Comparison of ENCODE assay signal across 31 cellular contexts in the genomic region with DNA sequence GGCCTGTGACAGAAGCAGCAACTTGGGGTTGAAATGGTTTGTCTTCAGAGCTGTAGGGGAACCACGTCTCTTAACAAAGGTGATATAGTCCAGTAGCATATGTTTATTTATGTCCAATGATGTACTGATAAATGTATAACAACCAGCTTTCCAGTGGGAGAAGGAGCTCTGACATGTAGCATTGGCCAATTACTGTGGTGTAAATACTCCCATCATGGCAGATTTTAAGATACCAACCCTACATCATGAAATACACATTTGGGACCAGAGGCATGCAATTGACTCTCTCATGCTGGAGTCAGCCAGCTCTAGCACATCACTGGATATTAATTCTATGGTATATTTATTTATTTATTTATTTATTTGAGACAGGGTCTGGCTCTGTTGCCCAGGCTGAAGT. TPM values are rescaled to one million over a fixed set of nuclear protein-coding genes. Genes with fewer than 3 reads are reported as not detected.
DNase-seq lines count a peak whose midpoint lies in the region; TF ChIP-seq lines count a peak whose summit lies in the region.
"Had no signal": no experiment of that assay in that cellular context is flagged by ENCODE, and none has a peak within 500 bp of the region (broad histone marks: within the 10 kb centered on the region; RNA-seq: fewer than 3 reads in every experiment).

No MANE protein-coding gene starts in this region.

- H3K36me3 ChIP-seq in HEK293 (ENCODE audit: control insufficient read depth in 2 of 2, insufficient read depth in 1 of 2, low read length in 2 of 2) = no peaks in the 10 kb centered on the region
- H3K36me3 ChIP-seq in endodermal cell (ENCODE audit: control insufficient read depth, insufficient read depth, low read length) = no peaks in the 10 kb centered on the region
- H3K36me3 ChIP-seq in colonic mucosa = no peaks in the 10 kb centered on the region
- H3K36me3 ChIP-seq: BE2C; BLaER1; BLaER1 treated with 17β-estradiol and CSF1 and Interleukin-3, amounts not matched to agents 10 nM and 100 nM had no signal

- TF ChIP-seq CTCF in HEK293 (tag by site-specific recombination; IDR thresholded peaks at IDR 0.05) (no peak), endodermal cell (conservative IDR thresholded peaks at IDR 0.05) (no peak), colonic mucosa (IDR thresholded peaks at IDR 0.05) (no peak)

- peaks cover 2% of the 10 kb centered on the region for H3K36me3 Mint-ChIP-seq in endodermal cell (ENCODE audit: low read depth)
- H3K36me3 Mint-ChIP-seq: CD14-positive monocyte; CD4-positive, alpha-beta memory T cell; CD4-positive, CD25-positive, alpha-beta regulatory T cell; CD8-positive, alpha-beta T cell had no signal

- peaks cover 3% of the 10 kb centered on the region for H3K27me3 Mint-ChIP-seq in endodermal cell (ENCODE audit: insufficient read depth)
- H3K27me3 Mint-ChIP-seq: B cell; CD4-positive, alpha-beta memory T cell; CD4-positive, alpha-beta T cell; CD4-positive, CD25-positive, alpha-beta regulatory T cell had no signal

- no peak overlapping the region for H3K27ac Mint-ChIP-seq in endodermal cell
- H3K27ac Mint-ChIP-seq: B cell; CD14-positive monocyte; CD4-positive, alpha-beta T cell; CD4-positive, CD25-positive, alpha-beta regulatory T cell; CD8-positive, alpha-beta T cell had no signal

- CTCF ChIA-PET in HEK293 (lab: Yijun Ruan, JAX) = interaction anchor here (1.3 kb wide), 1 partner anchor 24 kb away, joined by 4 read pairs; no protein-coding TSS in a partner anchor

- peaks cover 11% of the 10 kb centered on the region for H3K4me1 Mint-ChIP-seq in endodermal cell
- H3K4me1 Mint-ChIP-seq: B cell; CD14-positive monocyte; CD4-positive, alpha-beta memory T cell had no signal

- H3K9me3 Mint-ChIP-seq in endodermal cell = peaks cover 29% of the 10 kb centered on the region
- H3K9me3 Mint-ChIP-seq: CD4-positive, alpha-beta memory T cell; CD4-positive, alpha-beta T cell; CD8-positive, alpha-beta memory T cell; CD8-positive, alpha-beta T cell had no signal

- DNase-seq in endodermal cell = no peak
- no peak for DNase-seq in colonic mucosa
- no peak for DNase-seq in T-helper 1 cell
- DNase-seq: 8988T; ACHN; AML-193; BE2C; C1 segment of cervical spinal cord; Caco-2; Calu3; CD4-positive, alpha-beta memory T cell; CD4-positive, alpha-beta T cell; CD4-positive, CD25-positive, alpha-beta regulatory T cell; CD8-positive, alpha-beta memory T cell; CD8-positive, alpha-beta T cell; COR-L47; DMS 273 treated with DMSO at 0.1 percent for 48 hours; DMS153; DMS53; DMS79; DMS79 treated with DMSO at 0.1 percent for 48 hours; DND-41; EL had no signal

- H3K4me3 ChIP-seq in HEK293 (ENCODE audit: low read depth, low read length) (no peak overlapping the region), endodermal cell (ENCODE audit: low read length) (peak overlapping the region; percentile 47), colonic mucosa (no peak overlapping the region)
- H3K4me3 ChIP-seq: A549; BLaER1; BLaER1 treated with 17β-estradiol and CSF1 and Interleukin-3, amounts not matched to agents 10 nM and 100 nM had no signal

- H3K9me3 ChIP-seq in HEK293 (ENCODE audit: control insufficient read depth, insufficient read depth, low read depth, low read length) = no peaks in the 10 kb centered on the region
- peaks cover 33% of the 10 kb centered on the region for H3K9me3 ChIP-seq in endodermal cell (ENCODE audit: control insufficient read depth, low read length)
- no peaks in the 10 kb centered on the region for H3K9me3 ChIP-seq in colonic mucosa
- H3K9me3 ChIP-seq: BE2C, BLaER1, Caco-2 had no signal

- no peak overlapping the region for H3K9ac ChIP-seq in endodermal cell (ENCODE audit: extremely low read depth, low read length, poor library complexity, severe bottlenecking)
- H3K9ac ChIP-seq in colonic mucosa (ENCODE audit: low read depth in 2 of 2, low read length in 2 of 2) = no peak overlapping the region
- H3K9ac ChIP-seq: BLaER1; BLaER1 treated with 17β-estradiol and CSF1 and Interleukin-3, amounts not matched to agents 10 nM and 100 nM had no signal

- H3K27ac ChIP-seq in HEK293 (ENCODE audit: extremely low read depth, low read depth, low read length) = no peak overlapping the region
- no peak overlapping the region for H3K27ac ChIP-seq in endodermal cell (ENCODE audit: low read depth, low read length)
- H3K27ac ChIP-seq in colonic mucosa = no peak overlapping the region
- H3K27ac ChIP-seq: 22Rv1; BLaER1; BLaER1 treated with 17β-estradiol and CSF1 and Interleukin-3, amounts not matched to agents 10 nM and 100 nM; C4-2B had no signal

- intact Hi-C loops in colonic mucosa (cut with DNase I) = no loop called here

- 89% methylated on average over 1 of the region's 1 CpG; no CpG with 5 or more reads in 1 of the 2 experiments for WGBS in endodermal cell (ENCODE audit: insufficient coverage in 1 of 2, insufficient read length in 1 of 2), 2 experiments

- H3K4me3 Mint-ChIP-seq in endodermal cell = no peak overlapping the region
- H3K4me3 Mint-ChIP-seq: B cell; CD14-positive monocyte; CD4-positive, alpha-beta memory T cell; CD4-positive, alpha-beta T cell; CD4-positive, CD25-positive, alpha-beta regulatory T cell; CD8-positive, alpha-beta memory T cell; CD8-positive, alpha-beta T cell had no signal

- H3K27me3 ChIP-seq in endodermal cell (ENCODE audit: control insufficient read depth, insufficient read depth, low read length, poor library complexity, severe bottlenecking) (no peaks in the 10 kb centered on the region), colonic mucosa (no peaks in the 10 kb centered on the region)
- H3K27me3 ChIP-seq: BE2C; BLaER1; BLaER1 treated with 17β-estradiol and CSF1 and Interleukin-3, amounts not matched to agents 10 nM and 100 nM had no signal

- H3K4me1 ChIP-seq in HEK293 (ENCODE audit: control insufficient read depth, insufficient read depth, low read length) = peaks cover 5% of the 10 kb centered on the region; the same call in 1 of the 2 replicates
- H3K4me1 ChIP-seq in endodermal cell (ENCODE audit: control insufficient read depth, insufficient read depth, low read length) = no peaks in the 10 kb centered on the region
- no peaks in the 10 kb centered on the region for H3K4me1 ChIP-seq in colonic mucosa
- H3K4me1 ChIP-seq: BLaER1; BLaER1 treated with 17β-estradiol and CSF1 and Interleukin-3, amounts not matched to agents 10 nM and 100 nM; Caco-2 had no signal

- POLR2A ChIA-PET in HEK293 (lab: Yijun Ruan, JAX) = no interaction called here

TF ChIP-seq in HEK293, 187 proteins besides CTCF, POLR2A, EP300 and RAD21:
- TF ChIP-seq ZNF112 (tag by site-specific recombination; IDR thresholded peaks at IDR 0.05) (peak; percentile 94), ZNF211 (tag by site-specific recombination; IDR thresholded peaks at IDR 0.05; ENCODE audit: low read depth) (no peak), ZNF18 (tag by site-specific recombination; IDR thresholded peaks at IDR 0.05) (no peak)

RNA-seq across cellular contexts. Expression of gene CHST11, which starts 50.6 kb away (rescaled TPM):
- total RNA-seq in endodermal cell (10 to 100 TPM; 30.7 to 36.2 TPM), colonic mucosa (1 to 10 TPM; 2.9 to 4.9 TPM)
- 17.3 TPM for polyA plus RNA-seq in endodermal cell (2013, experiment 1 of 2)
- polyA plus RNA-seq in endodermal cell (2013, experiment 2 of 2) = 17.2 TPM

Comparison
In these comparisons a context has a peak if more than half of its experiments do, and no peak if none do; other contexts are left out.
1. RNA of gene CHST11, which starts 50.6 kb away (total RNA-seq): 30.7 to 36.2 TPM in endodermal cell; 2.9 to 4.9 TPM in colonic mucosa; every median in the first group is over 4 times any median in the second.